ENCODE assay signal across 10 cellular contexts in the genomic region with DNA sequence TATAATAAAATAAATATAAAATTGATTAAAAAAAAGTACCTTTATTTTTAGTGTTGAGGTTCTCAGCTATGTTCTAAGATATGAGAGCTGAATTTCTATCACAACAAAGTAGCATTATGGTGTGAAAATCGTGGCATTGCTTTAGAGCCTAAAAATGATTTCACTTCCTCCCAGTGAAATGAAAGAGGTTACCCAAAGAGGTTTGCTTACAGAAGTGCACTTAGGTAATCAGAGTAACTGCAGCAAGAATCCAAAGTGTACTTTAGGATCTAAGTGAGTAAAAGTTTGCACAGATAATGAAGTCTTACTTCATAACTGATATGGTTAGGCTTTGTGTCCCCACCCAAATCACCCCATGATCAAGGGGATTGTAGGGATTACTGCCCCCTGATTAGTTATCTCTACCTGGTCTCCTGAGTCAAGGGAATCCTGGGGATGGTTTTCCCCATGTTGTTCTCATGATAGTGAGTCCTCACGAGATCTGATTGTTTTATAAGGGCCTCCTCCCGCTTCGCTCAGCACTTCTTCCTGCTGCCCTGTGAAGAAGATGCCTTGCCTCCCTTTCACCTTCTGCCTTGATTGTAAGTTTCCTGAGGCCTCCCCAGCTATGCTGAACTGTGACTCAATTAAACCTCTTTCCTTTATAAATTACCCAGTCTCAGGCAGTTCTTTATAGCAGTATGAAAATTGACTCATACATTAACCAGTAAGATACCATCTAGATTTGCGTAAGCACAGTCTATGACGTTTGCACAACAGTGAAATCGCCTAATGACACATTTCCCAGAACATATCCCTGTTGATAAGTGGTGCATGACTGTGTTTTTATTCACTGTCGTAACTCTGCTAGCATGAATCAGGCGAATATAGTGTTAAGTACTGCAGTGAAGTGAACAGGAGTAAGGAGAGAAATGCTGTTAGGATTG. TPM values are rescaled to one million over a fixed set of nuclear protein-coding genes. Genes with fewer than 3 reads are reported as not detected.
DNase-seq lines count a peak whose midpoint lies in the region; ATAC-seq and TF ChIP-seq lines count a peak whose summit lies in the region.
"Had no signal": no experiment of that assay in that cellular context is flagged by ENCODE, and none has a peak within 500 bp of the region (broad histone marks: within the 10 kb centered on the region; RNA-seq: fewer than 3 reads in every experiment).

No MANE protein-coding gene starts in this region.

- H3K4me3 ChIP-seq in mesenchymal stem cell (ENCODE audit: insufficient read depth in 1 of 2, low read depth in 1 of 2, low read length in 2 of 2) (no peak overlapping the region), neural progenitor cell (no peak overlapping the region)

- H4K20me1 ChIP-seq in neural progenitor cell (ENCODE audit: low read depth): no peaks in the 10 kb centered on the region

- H3K9ac ChIP-seq in mesenchymal stem cell (ENCODE audit: low read length) (no peak overlapping the region), neural progenitor cell (no peak overlapping the region)

- DNase-seq in activated naive CD8-positive, alpha-beta T cell treated with anti-CD3 and anti-CD28 coated beads, Interleukin-2, amount 10 ng/mL, durations not matched to agents 7 days and 5 days: no peak
- DNase-seq in mesenchymal stem cell: peak; percentile 94
- no peak for DNase-seq in neural progenitor cell (ENCODE audit: low spot score)
- no peak for DNase-seq in hippocampal formation (lab: John Stamatoyannopoulos, UW)
- no peak for DNase-seq in GM13976 (ENCODE audit: low spot score)

- H2BK15ac ChIP-seq in mesenchymal stem cell (ENCODE audit: low read depth, poor library complexity, severe bottlenecking): no peak overlapping the region

- H4K8ac ChIP-seq in mesenchymal stem cell (ENCODE audit: low read length): no peak overlapping the region

- ATAC-seq in GM18505 (IDR thresholded peaks at IDR 0.05; ENCODE audit: unreplicated experiment): peak; percentile 56
- ATAC-seq in HG02938 (IDR thresholded peaks at IDR 0.05; ENCODE audit: unreplicated experiment): peak; percentile 58
- ATAC-seq in activated naive CD8-positive, alpha-beta T cell treated with anti-CD3 and anti-CD28 coated beads, Interleukin-2, amount 10 ng/mL, durations not matched to agents 7 days and 5 days (ENCODE audit: low read depth): no peak
- ATAC-seq in HG02973 (IDR thresholded peaks at IDR 0.05; ENCODE audit: unreplicated experiment): no peak
- ATAC-seq: Right ventricle myocardium inferior had no signal

- H3K79me2 ChIP-seq in neural progenitor cell (ENCODE audit: low read depth): no peaks in the 10 kb centered on the region

- H2BK120ac ChIP-seq in mesenchymal stem cell (ENCODE audit: low read depth, low read length): no peak overlapping the region

- POLR2A ChIA-PET in activated naive CD8-positive, alpha-beta T cell treated with anti-CD3 and anti-CD28 coated beads, Interleukin-2, amount 10 ng/mL, durations not matched to agents 7 days and 5 days (lab: Charles Lee): no interaction called here

- no peaks in the 10 kb centered on the region for H3F3A ChIP-seq in neural progenitor cell (ENCODE audit: low read depth)

- TF ChIP-seq CTCF in neural progenitor cell (IDR thresholded peaks at IDR 0.05) (no peak), GM13976 (IDR thresholded peaks at IDR 0.05; ENCODE audit: borderline replicate concordance, control extremely low read depth, extremely low read depth, insufficient read depth, missing control alignments) (no peak)

- H3K9me3 ChIP-seq in mesenchymal stem cell (ENCODE audit: control insufficient read depth, low read length) (no peaks in the 10 kb centered on the region), neural progenitor cell (ENCODE audit: low read depth) (no peaks in the 10 kb centered on the region)

- peaks cover 3% of the 10 kb centered on the region for H3K79me1 ChIP-seq in mesenchymal stem cell (replicated peaks; ENCODE audit: low read length, poor library complexity, severe bottlenecking)

- H3K4me2 ChIP-seq in mesenchymal stem cell (ENCODE audit: low read length, poor library complexity, severe bottlenecking) (no peak overlapping the region), neural progenitor cell (no peak overlapping the region)

- H4K91ac ChIP-seq in mesenchymal stem cell (ENCODE audit: low read length): no peak overlapping the region

- H3K4me3 Mint-ChIP-seq in activated naive CD8-positive, alpha-beta T cell treated with anti-CD3 and anti-CD28 coated beads, Interleukin-2, amount 10 ng/mL, durations not matched to agents 7 days and 5 days: no peak overlapping the region
- H3K4me3 Mint-ChIP-seq in neural progenitor cell: no peak overlapping the region
- H3K4me3 Mint-ChIP-seq: activated naive CD4-positive, alpha-beta T cell treated with anti-CD3 and anti-CD28 coated beads, Interleukin-2, amount 50 U/mL, for 24 hours had no signal

- no peak overlapping the region for H3K18ac ChIP-seq in mesenchymal stem cell (ENCODE audit: low read depth in 1 of 2, low read length in 2 of 2)

- no peak overlapping the region for H3K14ac ChIP-seq in mesenchymal stem cell (ENCODE audit: low read length in 2 of 2)

- no peaks in the 10 kb centered on the region for H3K4me1 ChIP-seq in mesenchymal stem cell (ENCODE audit: control insufficient read depth, insufficient read depth, low read depth, low read length)
- H3K4me1 ChIP-seq in neural progenitor cell: no peaks in the 10 kb centered on the region

- no peaks in the 10 kb centered on the region for H3K4me1 Mint-ChIP-seq in activated naive CD8-positive, alpha-beta T cell treated with anti-CD3 and anti-CD28 coated beads, Interleukin-2, amount 10 ng/mL, durations not matched to agents 7 days and 5 days
- H3K4me1 Mint-ChIP-seq in neural progenitor cell: no peaks in the 10 kb centered on the region
- H3K4me1 Mint-ChIP-seq: activated naive CD4-positive, alpha-beta T cell treated with anti-CD3 and anti-CD28 coated beads, Interleukin-2, amount 50 U/mL, for 24 hours had no signal

- H3K36me3 Mint-ChIP-seq in activated naive CD8-positive, alpha-beta T cell treated with anti-CD3 and anti-CD28 coated beads, Interleukin-2, amount 10 ng/mL, durations not matched to agents 7 days and 5 days: peaks cover 20% of the 10 kb centered on the region
- H3K36me3 Mint-ChIP-seq in neural progenitor cell: peaks cover 13% of the 10 kb centered on the region

- in situ Hi-C loops in GM13976 (cut with MboI; ENCODE audit: low sequenced_read_pairs, unreplicated experiment): no loop called here

- no peak overlapping the region for H2BK5ac ChIP-seq in mesenchymal stem cell (ENCODE audit: low read depth, low read length, poor library complexity, severe bottlenecking)

- no peak overlapping the region for H3K23ac ChIP-seq in mesenchymal stem cell (ENCODE audit: low read length in 2 of 2)

- peak overlapping the region; percentile 10 for H3K27ac Mint-ChIP-seq in activated naive CD8-positive, alpha-beta T cell treated with anti-CD3 and anti-CD28 coated beads, Interleukin-2, amount 10 ng/mL, durations not matched to agents 7 days and 5 days
- no peak overlapping the region for H3K27ac Mint-ChIP-seq in neural progenitor cell
- H3K27ac Mint-ChIP-seq: activated naive CD4-positive, alpha-beta T cell treated with anti-CD3 and anti-CD28 coated beads, Interleukin-2, amount 50 U/mL, for 24 hours had no signal

- no peak overlapping the region for H3K4ac ChIP-seq in mesenchymal stem cell (ENCODE audit: low read depth in 1 of 2, low read length in 2 of 2)

- no peaks in the 10 kb centered on the region for H3K27me3 ChIP-seq in mesenchymal stem cell (ENCODE audit: control insufficient read depth in 1 of 2, insufficient read depth in 1 of 2, low read length in 2 of 2)
- H3K27me3 ChIP-seq in neural progenitor cell: no peaks in the 10 kb centered on the region

- 82% methylated on average over 9 of the region's 9 CpGs for WGBS in mesenchymal stem cell

- H3K27me3 Mint-ChIP-seq in activated naive CD8-positive, alpha-beta T cell treated with anti-CD3 and anti-CD28 coated beads, Interleukin-2, amount 10 ng/mL, durations not matched to agents 7 days and 5 days: no peaks in the 10 kb centered on the region
- H3K27me3 Mint-ChIP-seq in neural progenitor cell (ENCODE audit: insufficient read depth, low read depth): peaks cover 2% of the 10 kb centered on the region
- H3K27me3 Mint-ChIP-seq: activated naive CD4-positive, alpha-beta T cell treated with anti-CD3 and anti-CD28 coated beads, Interleukin-2, amount 50 U/mL, for 24 hours had no signal

- no peak for TF ChIP-seq POLR2A in GM18505 (IDR thresholded peaks at IDR 0.05; ENCODE audit: borderline replicate concordance, extremely low read depth, insufficient read depth, insufficient read length)

- H3K36me3 ChIP-seq in mesenchymal stem cell (ENCODE audit: control insufficient read depth in 1 of 2, insufficient read depth in 2 of 2, low read depth in 1 of 2, low read length in 2 of 2): peaks cover 0 to 24% of the 10 kb centered on the region in 2 experiments
- no peaks in the 10 kb centered on the region for H3K36me3 ChIP-seq in neural progenitor cell

- H3K27ac ChIP-seq in mesenchymal stem cell (ENCODE audit: low read length, poor library complexity, severe bottlenecking): no peak overlapping the region
- no peak overlapping the region for H3K27ac ChIP-seq in neural progenitor cell

- H3K9me3 Mint-ChIP-seq in activated naive CD8-positive, alpha-beta T cell treated with anti-CD3 and anti-CD28 coated beads, Interleukin-2, amount 10 ng/mL, durations not matched to agents 7 days and 5 days: no peaks in the 10 kb centered on the region
- no peaks in the 10 kb centered on the region for H3K9me3 Mint-ChIP-seq in neural progenitor cell
- H3K9me3 Mint-ChIP-seq: activated naive CD4-positive, alpha-beta T cell treated with anti-CD3 and anti-CD28 coated beads, Interleukin-2, amount 50 U/mL, for 24 hours had no signal

- H2AFZ ChIP-seq in mesenchymal stem cell (ENCODE audit: low read depth, low read length) (no peak overlapping the region), neural progenitor cell (replicated peaks) (no peak overlapping the region)

- no peak overlapping the region for H2BK12ac ChIP-seq in mesenchymal stem cell (ENCODE audit: low read length in 2 of 2)

- H2AK5ac ChIP-seq in mesenchymal stem cell (ENCODE audit: low read length, severe bottlenecking): no peak overlapping the region

RNA-seq across cellular contexts. Expression of gene LRRC70, which starts 40.3 kb away (rescaled TPM):
- under 1 TPM; 0.71 to 0.86 TPM for total RNA-seq in activated naive CD8-positive, alpha-beta T cell treated with anti-CD3 and anti-CD28 coated beads, Interleukin-2, amount 10 ng/mL, durations not matched to agents 7 days and 5 days
- 0.03 TPM for polyA plus RNA-seq in mesenchymal stem cell (2013, experiment 1 of 2)
- 0.07 TPM for polyA plus RNA-seq in mesenchymal stem cell (2013, experiment 2 of 2)
- 0.79 and 1.2 TPM in 2 replicates for total RNA-seq in neural progenitor cell (ENCODE audit: low replicate concordance)

Comparison
In these comparisons a context has a peak if more than half of its experiments do, and no peak if none do; other contexts are left out.
1. ATAC-seq: peak in GM18505 (single experiment) and HG02938 (single experiment); none in activated naive CD8-positive, alpha-beta T cell treated with anti-CD3 and anti-CD28 coated beads, Interleukin-2, amount 10 ng/mL, durations not matched to agents 7 days and 5 days (single experiment) and HG02973 (single experiment).